Comparison of ENCODE assay signal across 8 cellular contexts in genomic region chr19:9836021-9836420, GRCh38. TPM values are rescaled to one million over a fixed set of nuclear protein-coding genes. Genes with fewer than 3 reads are reported as not detected.
DNase-seq lines count a peak whose midpoint lies in the region; ATAC-seq and TF ChIP-seq lines count a peak whose summit lies in the region.

No MANE protein-coding gene starts in this region.

- peak overlapping the region; percentile 75 for H3K9ac ChIP-seq in smooth muscle cell (ENCODE audit: low read depth)

- intact Hi-C loops in left ventricle myocardium inferior (cut with micrococcal nuclease): no loop called here

- H3K79me2 ChIP-seq in smooth muscle cell (ENCODE audit: low read depth): peaks cover 25% of the 10 kb centered on the region

- TF ChIP-seq CTCF in WERI-Rb-1 (IDR thresholded peaks at IDR 0.05; ENCODE audit: low read depth, low read length) (no peak), left ventricle myocardium inferior (IDR thresholded peaks at IDR 0.05; ENCODE audit: borderline replicate concordance) (no peak), smooth muscle cell (IDR thresholded peaks at IDR 0.05; ENCODE audit: borderline replicate concordance, insufficient read depth, poor library complexity, severe bottlenecking) (no peak), GM13977 (IDR thresholded peaks at IDR 0.05; ENCODE audit: extremely low read depth, insufficient read depth, missing control alignments) (no peak)

- no peak for ATAC-seq in stimulated activated naive CD8-positive, alpha-beta T cell treated with anti-CD3 and anti-CD28 coated beads, Interleukin-15, Interleukin-2, amounts not matched to agents 100 U/mL and 50 U/mL, for 24 hours

- peaks cover 37% of the 10 kb centered on the region for H3K36me3 ChIP-seq in WERI-Rb-1
- H3K36me3 ChIP-seq in left ventricle myocardium inferior: peaks cover 29% of the 10 kb centered on the region
- no peaks in the 10 kb centered on the region for H3K36me3 ChIP-seq in smooth muscle cell (ENCODE audit: low read depth)

- H3K4me1 ChIP-seq in left ventricle myocardium inferior (peaks cover 48% of the 10 kb centered on the region), smooth muscle cell (ENCODE audit: low read depth) (peaks cover 6% of the 10 kb centered on the region)

- H4K20me1 ChIP-seq in smooth muscle cell (ENCODE audit: low read depth): no peaks in the 10 kb centered on the region

- 33% methylated on average over 5 of the region's 5 CpGs for WGBS in smooth muscle cell (ENCODE audit: low lambda C conversion rate)

- H3K27ac Mint-ChIP-seq in stimulated activated naive CD8-positive, alpha-beta T cell treated with anti-CD3 and anti-CD28 coated beads, Interleukin-15, Interleukin-2, amounts not matched to agents 100 ng/mL and 50 ng/mL, for 24 hours: peak overlapping the region; percentile 83

- H3K27ac ChIP-seq in WERI-Rb-1: no peak overlapping the region; the same call in 1 of the 2 replicates
- H3K27ac ChIP-seq in left ventricle myocardium inferior (replicated peaks): no peak overlapping the region
- no peak overlapping the region for H3K27ac ChIP-seq in smooth muscle cell (ENCODE audit: low read depth)

- H3K4me3 Mint-ChIP-seq in stimulated activated naive CD8-positive, alpha-beta T cell treated with anti-CD3 and anti-CD28 coated beads, Interleukin-15, Interleukin-2, amounts not matched to agents 100 ng/mL and 50 ng/mL, for 24 hours: peak overlapping the region; percentile 92

- H3K4me3 ChIP-seq in WERI-Rb-1 (ENCODE audit: low read depth, low read length) (peak overlapping the region; percentile 92), left ventricle myocardium inferior (peak overlapping the region; percentile 94), smooth muscle cell (peak overlapping the region; percentile 77)

- H2AFZ ChIP-seq in smooth muscle cell (ENCODE audit: low read depth): no peak overlapping the region

- H3K36me3 Mint-ChIP-seq in stimulated activated naive CD8-positive, alpha-beta T cell treated with anti-CD3 and anti-CD28 coated beads, Interleukin-15, Interleukin-2, amounts not matched to agents 100 ng/mL and 50 ng/mL, for 24 hours (ENCODE audit: low read depth): peaks cover 19% of the 10 kb centered on the region

- H3K4me1 Mint-ChIP-seq in stimulated activated naive CD8-positive, alpha-beta T cell treated with anti-CD3 and anti-CD28 coated beads, Interleukin-15, Interleukin-2, amounts not matched to agents 100 ng/mL and 50 ng/mL, for 24 hours (ENCODE audit: low read depth): peaks cover 11% of the 10 kb centered on the region

- H3K4me2 ChIP-seq in smooth muscle cell: peak overlapping the region; percentile 100

- H3K9me3 ChIP-seq in WERI-Rb-1 (ENCODE audit: severe bottlenecking) (no peaks in the 10 kb centered on the region), left ventricle myocardium inferior (replicated peaks) (no peaks in the 10 kb centered on the region), smooth muscle cell (replicated peaks; ENCODE audit: low read depth) (no peaks in the 10 kb centered on the region)

- H3K9me3 Mint-ChIP-seq in stimulated activated naive CD8-positive, alpha-beta T cell treated with anti-CD3 and anti-CD28 coated beads, Interleukin-15, Interleukin-2, amounts not matched to agents 100 ng/mL and 50 ng/mL, for 24 hours: no peaks in the 10 kb centered on the region

- no peak for DNase-seq in stimulated activated naive CD8-positive, alpha-beta T cell treated with anti-CD3 and anti-CD28 coated beads, Interleukin-15, Interleukin-2, amounts not matched to agents 100 U/mL and 50 U/mL, for 24 hours
- DNase-seq in WERI-Rb-1 (no peak), left ventricle myocardium inferior (no peak), smooth muscle cell (lab: John Stamatoyannopoulos, UW; ENCODE audit: unreplicated experiment) (no peak), NCI-H146 (lab: John Stamatoyannopoulos, UW) (no peak), GM13977 (ENCODE audit: low spot score) (no peak), HuH-7 (ENCODE audit: low spot score) (no peak)

- in situ Hi-C loops in GM13977 (cut with MboI; ENCODE audit: low pct_unique_long_range_greater_than_20kb, low sequenced_read_pairs, unreplicated experiment): no loop called here

- no peaks in the 10 kb centered on the region for H3K27me3 ChIP-seq in WERI-Rb-1 (ENCODE audit: insufficient read depth, low read depth, severe bottlenecking)
- H3K27me3 ChIP-seq in left ventricle myocardium inferior (ENCODE audit: low read depth): no peaks in the 10 kb centered on the region
- no peaks in the 10 kb centered on the region for H3K27me3 ChIP-seq in smooth muscle cell (ENCODE audit: low read depth)

- no peaks in the 10 kb centered on the region for H3K27me3 Mint-ChIP-seq in stimulated activated naive CD8-positive, alpha-beta T cell treated with anti-CD3 and anti-CD28 coated beads, Interleukin-15, Interleukin-2, amounts not matched to agents 100 ng/mL and 50 ng/mL, for 24 hours

- peaks cover 2% of the 10 kb centered on the region for H3F3A ChIP-seq in smooth muscle cell (ENCODE audit: low read depth)

RNA-seq across cellular contexts. Expression of gene PIN1, which starts 0.9 kb away (rescaled TPM):
- total RNA-seq in left ventricle myocardium inferior: 98.4 TPM
- total RNA-seq in smooth muscle cell: 68.0 and 73.0 TPM in 2 replicates
- 127 and 149 TPM in 2 replicates for polyA plus RNA-seq in smooth muscle cell

RNA-seq across cellular contexts. Expression of gene UBL5, which starts 8.3 kb away (rescaled TPM):
- total RNA-seq in left ventricle myocardium inferior: 538 TPM
- 516 and 848 TPM in 2 replicates for total RNA-seq in smooth muscle cell
- polyA plus RNA-seq in smooth muscle cell: 574 and 631 TPM in 2 replicates

RNA-seq across cellular contexts. Expression of gene FBXL12, which starts 17.1 kb away (rescaled TPM):
- total RNA-seq in left ventricle myocardium inferior (10.0 TPM), smooth muscle cell (38.2 and 41.3 TPM in 2 replicates)
- polyA plus RNA-seq in smooth muscle cell: 62.5 and 73.5 TPM in 2 replicates
